ENCODE assay signal across 9 cellular contexts in the genomic region with DNA sequence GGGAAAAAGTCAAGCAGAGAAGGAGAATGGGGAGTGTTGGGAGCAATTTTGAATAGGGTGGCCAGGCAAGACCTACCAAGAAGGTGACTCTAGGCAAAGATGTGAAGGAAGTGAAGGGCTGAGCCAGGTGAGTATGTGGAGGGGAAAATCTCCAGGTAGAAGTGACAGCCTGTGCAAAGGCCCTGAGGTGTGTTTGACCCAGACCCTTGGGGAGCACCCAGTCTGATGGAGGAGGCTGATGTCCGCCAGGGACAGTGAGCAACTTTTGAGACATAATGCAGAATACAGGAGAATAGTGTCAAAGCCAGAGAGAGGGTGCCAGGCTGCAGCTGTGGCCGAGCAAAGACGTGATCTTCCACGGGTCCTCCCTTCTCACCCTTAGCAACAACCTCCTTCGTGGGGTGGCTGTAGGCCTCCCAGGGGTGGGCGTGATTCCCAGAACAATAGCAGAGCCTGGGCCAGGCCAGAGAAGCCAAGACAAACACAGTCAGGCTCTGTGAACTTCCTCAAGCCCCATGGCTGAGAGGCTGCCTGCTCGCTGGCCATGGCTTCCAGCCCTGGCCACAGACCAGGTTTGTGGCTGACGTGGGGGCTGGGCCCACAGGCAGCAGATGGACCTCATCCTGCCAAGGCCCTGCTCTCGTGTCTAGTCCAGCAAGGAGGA. TPM values are rescaled to one million over a fixed set of nuclear protein-coding genes. Genes with fewer than 3 reads are reported as not detected.
A peak's percentile ranks its signal among the peaks of the same experiment; 100 is the strongest.
DNase-seq lines count a peak whose midpoint lies in the region; ATAC-seq and TF ChIP-seq lines count a peak whose summit lies in the region.
"Had no signal": no experiment of that assay in that cellular context is flagged by ENCODE, and none has a peak within 500 bp of the region (broad histone marks: within the 10 kb centered on the region; RNA-seq: fewer than 3 reads in every experiment).

No MANE protein-coding gene starts in this region.

- H3K36me3 ChIP-seq in SJSA1 = peaks cover 82% of the 10 kb centered on the region
- H3K36me3 ChIP-seq in esophagus muscularis mucosa = peaks cover 6 to 32% (median 30%) of the 10 kb centered on the region in 4 donors

- no peak overlapping the region for H3K4me3 Mint-ChIP-seq in nephron

- TF ChIP-seq POLR2A in esophagus muscularis mucosa (IDR thresholded peaks at IDR 0.05; ENCODE audit: low read depth) = no peak

- H3K9me3 Mint-ChIP-seq in nephron = no peaks in the 10 kb centered on the region

- H3K4me1 ChIP-seq in SJSA1 (replicated peaks) (peaks cover 35% of the 10 kb centered on the region), esophagus muscularis mucosa (peaks cover 24 to 36% (median 25%) of the 10 kb centered on the region in 4 donors)

- 33% methylated on average over 3 of the region's 9 CpGs for WGBS in esophagus muscularis mucosa

- ATAC-seq in omental fat pad (ENCODE audit: low FRiP score) (no peak), HG02852 (IDR thresholded peaks at IDR 0.05; ENCODE audit: unreplicated experiment) (no peak)

- no peaks in the 10 kb centered on the region for H3K9me3 ChIP-seq in SJSA1 (replicated peaks)
- H3K9me3 ChIP-seq in esophagus muscularis mucosa = no peaks in the 10 kb centered on the region

- no peak for TF ChIP-seq EP300 in esophagus muscularis mucosa (IDR thresholded peaks at IDR 0.05)

- H3K4me3 ChIP-seq in AG10803 (ENCODE audit: low read length) (no peak overlapping the region), SJSA1 (no peak overlapping the region), esophagus muscularis mucosa (no peak overlapping the region)

- H3K4me1 Mint-ChIP-seq in nephron = peaks cover 34% of the 10 kb centered on the region

- H3K36me3 Mint-ChIP-seq in nephron (ENCODE audit: low read depth) = peaks cover 27% of the 10 kb centered on the region

- H3K27ac ChIP-seq in SJSA1 (no peak overlapping the region), esophagus muscularis mucosa (replicated peaks in 1 of 4) (peak overlapping the region; percentile 18 to 53 (median 46))

- intact Hi-C loops in esophagus muscularis mucosa (cut with DNase I) = no loop called here

- TF ChIP-seq CTCF in AG10803 (conservative IDR thresholded peaks at IDR 0.05; ENCODE audit: low read length) = no peak
- TF ChIP-seq CTCF in esophagus muscularis mucosa (IDR thresholded peaks at IDR 0.05) = no peak
- TF ChIP-seq CTCF in nephron (IDR thresholded peaks at IDR 0.05; ENCODE audit: unreplicated experiment in 3 of 3) = no peak
- TF ChIP-seq CTCF in omental fat pad (IDR thresholded peaks at IDR 0.05) = no peak

- peaks cover 4% of the 10 kb centered on the region for H3K27me3 Mint-ChIP-seq in nephron (ENCODE audit: low read depth)

- peak overlapping the region; percentile 15 to 44 (median 22) for H3K27ac Mint-ChIP-seq in nephron

- no peaks in the 10 kb centered on the region for H3K27me3 ChIP-seq in SJSA1 (replicated peaks)
- H3K27me3 ChIP-seq in esophagus muscularis mucosa = no peaks in the 10 kb centered on the region

- DNase-seq in AG10803 (ENCODE audit: low read depth) = peak; percentile 98
- DNase-seq in SJSA1 (ENCODE audit: low read depth in 1 of 2, low spot score in 2 of 2) = peak; percentile 77 to 79
- DNase-seq in esophagus muscularis mucosa (ENCODE audit: extremely low spot score) = no peak
- no peak for DNase-seq in NCI-H1048 (lab: John Stamatoyannopoulos, UW)
- DNase-seq in omental fat pad (ENCODE audit: low spot score) = no peak
- DNase-seq in SHP77 (lab: John Stamatoyannopoulos, UW) = no peak
- DNase-seq: NCI-H526 had no signal

RNA-seq across cellular contexts. Expression of a gene that starts 58.1 kb away (rescaled TPM):
- total RNA-seq in SJSA1 (2014; rRNA removed; shearing (Covaris generic)) = 36.0 and 49.4 TPM in 2 replicates
- total RNA-seq in esophagus muscularis mucosa = 10 to 100 TPM; 15.0 to 36.2 (median 23.7) TPM
- total RNA-seq in omental fat pad = 10 to 100 TPM; 35.7 to 75.2 (median 56.4) TPM

Comparison
In these comparisons a context has a peak if more than half of its experiments do, and no peak if none do; other contexts are left out.
1. DNase-seq: peak in AG10803 (single experiment) and SJSA1 (2 of 2); none in esophagus muscularis mucosa (single experiment), NCI-H1048 (single experiment), omental fat pad (single experiment) and SHP77 (0 of 2).